In the genomic region with DNA sequence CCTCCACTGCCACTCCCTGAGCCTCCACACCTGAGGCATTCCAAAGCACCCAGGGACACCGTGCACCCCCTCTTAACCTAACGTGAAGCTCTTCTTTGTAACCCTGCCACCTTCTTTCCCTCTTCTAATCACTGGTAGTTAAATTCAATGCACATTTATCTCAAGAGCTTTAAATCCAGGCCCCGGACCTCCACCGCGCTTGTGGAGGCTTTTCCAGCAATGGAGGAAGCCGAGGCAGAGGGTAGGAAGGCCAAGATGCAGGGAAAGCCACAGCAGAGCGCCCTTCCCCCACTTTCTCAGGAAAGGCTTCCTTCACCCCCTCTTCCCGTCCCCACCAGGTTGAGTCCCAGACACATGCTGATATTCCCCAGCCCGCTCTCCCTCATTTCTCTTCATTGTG, we compare ENCODE assay signal across 16 cellular contexts. TPM values are rescaled to one million over a fixed set of nuclear protein-coding genes. Genes with fewer than 3 reads are reported as not detected.
DNase-seq lines count a peak whose midpoint lies in the region; ATAC-seq and TF ChIP-seq lines count a peak whose summit lies in the region.
"Had no signal": no experiment of that assay in that cellular context is flagged by ENCODE, and none has a peak within 500 bp of the region (broad histone marks: within the 10 kb centered on the region; RNA-seq: fewer than 3 reads in every experiment).

No MANE protein-coding gene starts in this region.

- H3K27me3 Mint-ChIP-seq in osteocyte (ENCODE audit: unreplicated experiment) = no peaks in the 10 kb centered on the region

- POLR2A ChIA-PET in IMR-90 (lab: Charles Lee; ENCODE audit: unreplicated experiment) = no interaction called here

- no peaks in the 10 kb centered on the region for H3K79me2 ChIP-seq in hepatocyte

- intact Hi-C loops in IMR-90 (cut with micrococcal nuclease) = loop anchor here (5.0 kb wide), 1 partner anchor 125 kb away; no protein-coding TSS in a partner anchor

- H4K8ac ChIP-seq in IMR-90 (ENCODE audit: low read depth in 2 of 2, low read length in 2 of 2) = peak overlapping the region in 1 of 2 experiments; percentile 55; a peak in 1 of 4 replicates

- no peak overlapping the region for H3K18ac ChIP-seq in IMR-90 (ENCODE audit: low read depth, low read length)

- H3K4me1 Mint-ChIP-seq in osteocyte (ENCODE audit: unreplicated experiment) = peaks cover 37% of the 10 kb centered on the region
- H3K4me1 Mint-ChIP-seq: activated CD4-positive, alpha-beta T cell treated with anti-CD3 and anti-CD28 coated beads, Interleukin-2, amount 10 ng/mL, durations not matched to agents 24 days and 14 days; memory B cell had no signal

- peak overlapping the region; percentile 73 for H3K27ac Mint-ChIP-seq in osteocyte (ENCODE audit: unreplicated experiment)
- H3K27ac Mint-ChIP-seq: activated CD4-positive, alpha-beta T cell treated with anti-CD3 and anti-CD28 coated beads, Interleukin-2, amount 10 ng/mL, durations not matched to agents 24 days and 14 days; activated naive CD8-positive, alpha-beta T cell; memory B cell had no signal

- peak overlapping the region; percentile 38 for H2AK5ac ChIP-seq in IMR-90 (ENCODE audit: low read depth, low read length)

- peak overlapping the region in 6 of 11 experiments; percentile 94 to 99 (median 97); a peak in 9 of 22 replicates for H3K4me2 ChIP-seq in BLaER1 treated with 17β-estradiol and CSF1 and Interleukin-3, amounts not matched to agents 10 nM and 100 nM
- no peak overlapping the region for H3K4me2 ChIP-seq in IMR-90 (ENCODE audit: low read depth, low read length)
- peak overlapping the region; percentile 99 for H3K4me2 ChIP-seq in hepatocyte

- peak overlapping the region; percentile 53 for H3K4ac ChIP-seq in IMR-90 (ENCODE audit: low read depth, low read length)

- H2BK20ac ChIP-seq in IMR-90 (ENCODE audit: low read depth, low read length) = no peak overlapping the region

- H3K27me3 ChIP-seq in BLaER1 treated with 17β-estradiol and CSF1 and Interleukin-3, amounts not matched to agents 10 nM and 100 nM = peaks cover 44 to 62% (median 54%) of the 10 kb centered on the region in 11 experiments
- peaks cover 42% of the 10 kb centered on the region for H3K27me3 ChIP-seq in IMR-90 (ENCODE audit: control insufficient read depth, insufficient read depth, low read length)
- peaks cover 48% of the 10 kb centered on the region for H3K27me3 ChIP-seq in hepatocyte

- no peak for TF ChIP-seq POLR2A in IMR-90 (IDR thresholded peaks at IDR 0.05; ENCODE audit: low read depth, low read length)

- no peaks in the 10 kb centered on the region for H3K9me3 ChIP-seq in BLaER1 treated with 17β-estradiol and CSF1 and Interleukin-3, amounts not matched to agents 10 nM and 100 nM (replicated peaks in 1 of 11)
- H3K9me3 ChIP-seq in IMR-90 (ENCODE audit: control insufficient read depth, insufficient read depth, low read length) (no peaks in the 10 kb centered on the region), hepatocyte (ENCODE audit: low read depth) (no peaks in the 10 kb centered on the region)
- H3K9me3 ChIP-seq: esophagus muscularis mucosa, SJSA1 had no signal

- H3K4me3 Mint-ChIP-seq in osteocyte (ENCODE audit: unreplicated experiment) = peak overlapping the region; percentile 66
- H3K4me3 Mint-ChIP-seq: activated CD4-positive, alpha-beta T cell treated with anti-CD3 and anti-CD28 coated beads, Interleukin-2, amount 10 ng/mL, durations not matched to agents 24 days and 14 days; activated naive CD8-positive, alpha-beta T cell; activated T-cell treated with anti-CD3 and anti-CD28 coated beads, Interleukin-2, amount 50 U/mL, for 4 hours; memory B cell had no signal

- TF ChIP-seq CTCF in IMR-90 (conservative IDR thresholded peaks at IDR 0.05; ENCODE audit: low read depth, low read length) = no peak
- no peak for TF ChIP-seq CTCF in hepatocyte (IDR thresholded peaks at IDR 0.05; ENCODE audit: poor library complexity)
- TF ChIP-seq CTCF in osteocyte (IDR thresholded peaks at IDR 0.05) = no peak

- H4K5ac ChIP-seq in IMR-90 (ENCODE audit: low read depth, low read length) = no peak overlapping the region

- no peaks in the 10 kb centered on the region for H3K9me3 Mint-ChIP-seq in osteocyte (ENCODE audit: unreplicated experiment)
- H3K9me3 Mint-ChIP-seq: activated CD4-positive, alpha-beta T cell treated with anti-CD3 and anti-CD28 coated beads, Interleukin-2, amount 10 ng/mL, durations not matched to agents 24 days and 14 days; activated T-cell treated with anti-CD3 and anti-CD28 coated beads, Interleukin-2, amount 50 U/mL, for 4 hours; memory B cell had no signal

- DNase-seq in IMR-90 (no peak), hepatocyte (ENCODE audit: low spot score) (no peak), osteocyte (ENCODE audit: extremely low spot score, unreplicated experiment) (peak; percentile 60), NCI-H2081 treated with DMSO at 0.1 percent for 48 hours (lab: John Stamatoyannopoulos, UW) (no peak), SW480 (ENCODE audit: low spot score) (no peak)
- no peak for DNase-seq in activated CD4-positive, alpha-beta T cell treated with anti-CD3 and anti-CD28 coated beads, Interleukin-2, amount 50 U/mL, for 48 hours
- DNase-seq: activated CD4-positive, alpha-beta T cell treated with anti-CD3 and anti-CD28 coated beads, Interleukin-2, amount 10 ng/mL, durations not matched to agents 24 days and 14 days; activated T-cell treated with anti-CD3 and anti-CD28 coated beads, Interleukin-2, amount 50 U/mL, for 4 hours; NCI-H1048; occipital lobe had no signal

- no peak overlapping the region for H3K4me3 ChIP-seq in BLaER1 treated with 17β-estradiol and CSF1 and Interleukin-3, amounts not matched to agents 10 nM and 100 nM
- H3K4me3 ChIP-seq in IMR-90 (ENCODE audit: insufficient read depth, low read depth, low read length) (no peak overlapping the region), hepatocyte (no peak overlapping the region)

- H4K91ac ChIP-seq in IMR-90 (ENCODE audit: insufficient read depth, low read depth, low read length) = peak overlapping the region; percentile 43; the same call in 1 of the 2 replicates

- H3K9me2 ChIP-seq in hepatocyte (replicated peaks; ENCODE audit: insufficient read depth) = no peaks in the 10 kb centered on the region

- TF ChIP-seq RAD21 in IMR-90 (IDR thresholded peaks at IDR 0.05; ENCODE audit: low read length) = no peak

- no peak overlapping the region for H3K23ac ChIP-seq in IMR-90 (ENCODE audit: low read depth, low read length)

- no peaks in the 10 kb centered on the region for H3K36me3 ChIP-seq in BLaER1 treated with 17β-estradiol and CSF1 and Interleukin-3, amounts not matched to agents 10 nM and 100 nM
- H3K36me3 ChIP-seq in IMR-90 (ENCODE audit: control insufficient read depth, insufficient read depth, low read length) = no peaks in the 10 kb centered on the region
- no peaks in the 10 kb centered on the region for H3K36me3 ChIP-seq in hepatocyte (replicated peaks; ENCODE audit: insufficient read depth, low read depth)
- H3K36me3 ChIP-seq: esophagus muscularis mucosa, SJSA1 had no signal

- in situ Hi-C loops in IMR-90 (cut with MboI; ENCODE audit: low sequenced_read_pairs) = no loop called here

- CTCF ChIA-PET in IMR-90 (lab: Yijun Ruan, JAX) = no interaction called here

- no peak overlapping the region for H3K9ac ChIP-seq in BLaER1 treated with 17β-estradiol and CSF1 and Interleukin-3, amounts not matched to agents 10 nM and 100 nM
- no peak overlapping the region for H3K9ac ChIP-seq in IMR-90 (ENCODE audit: low read depth, low read length)

- H3K27ac ChIP-seq in BLaER1 treated with 17β-estradiol and CSF1 and Interleukin-3, amounts not matched to agents 10 nM and 100 nM = no peak overlapping the region
- H3K27ac ChIP-seq in IMR-90 (ENCODE audit: insufficient read depth, low read length) (no peak overlapping the region), hepatocyte (no peak overlapping the region)
- H3K27ac ChIP-seq: SJSA1 had no signal

- 44% methylated on average over 2 of the region's 9 CpGs; no CpG with 5 or more reads in 1 of the 2 experiments for WGBS in IMR-90 (ENCODE audit: extremely low coverage in 2 of 2, insufficient read length in 1 of 2), 2 experiments
- 74% methylated on average over 9 of the region's 9 CpGs for WGBS in hepatocyte (ENCODE audit: low lambda C conversion rate, missing lambda C conversion rate)

- no peak overlapping the region for H2AK9ac ChIP-seq in IMR-90 (replicated peaks; ENCODE audit: low read depth, low read length, poor library complexity)

- H3K36me3 Mint-ChIP-seq in osteocyte (ENCODE audit: unreplicated experiment) = peaks cover 23% of the 10 kb centered on the region
- H3K36me3 Mint-ChIP-seq: activated naive CD8-positive, alpha-beta T cell; memory B cell had no signal

- peaks cover 4 to 31% of the 10 kb centered on the region in 2 experiments; a peak in 3 of 4 replicates for H3K79me1 ChIP-seq in IMR-90 (ENCODE audit: low read depth in 1 of 2, low read length in 2 of 2)

- peaks cover 9% of the 10 kb centered on the region for H3K9me1 ChIP-seq in IMR-90 (ENCODE audit: insufficient read depth, low read length)

- ATAC-seq in IMR-90 (ENCODE audit: low read depth) (no peak), HG02763 (IDR thresholded peaks at IDR 0.05; ENCODE audit: unreplicated experiment) (no peak)

- H2BK5ac ChIP-seq in IMR-90 (ENCODE audit: low read depth, low read length, poor library complexity, severe bottlenecking) = no peak overlapping the region

- H2BK120ac ChIP-seq in IMR-90 (ENCODE audit: low read depth, low read length) = no peak overlapping the region

- peaks cover 0 to 24% (median 8%) of the 10 kb centered on the region in 11 experiments; a peak in 6 of 22 replicates for H4K20me1 ChIP-seq in BLaER1 treated with 17β-estradiol and CSF1 and Interleukin-3, amounts not matched to agents 10 nM and 100 nM
- H4K20me1 ChIP-seq in IMR-90 (ENCODE audit: insufficient read depth, low read length) = peaks cover 18% of the 10 kb centered on the region; the same call in 1 of the 2 replicates
- H4K20me1 ChIP-seq in hepatocyte (ENCODE audit: insufficient read depth, poor library complexity, severe bottlenecking) = no peaks in the 10 kb centered on the region

- H3K14ac ChIP-seq in IMR-90 (replicated peaks; ENCODE audit: low read depth, low read length) = no peak overlapping the region

- H2BK15ac ChIP-seq in IMR-90 (ENCODE audit: low read depth, low read length) = no peak overlapping the region; the same call in 2 of the 3 replicates

- H3K4me1 ChIP-seq in BLaER1 treated with 17β-estradiol and CSF1 and Interleukin-3, amounts not matched to agents 10 nM and 100 nM = peaks cover 12 to 51% (median 36%) of the 10 kb centered on the region in 10 experiments
- H3K4me1 ChIP-seq in IMR-90 (ENCODE audit: control insufficient read depth, insufficient read depth, low read length) = peaks cover 10% of the 10 kb centered on the region
- peaks cover 12% of the 10 kb centered on the region for H3K4me1 ChIP-seq in hepatocyte (ENCODE audit: insufficient read depth)

- no TSS peak for BruUV-seq in IMR-90 (replicated peaks; lab: Mats Ljungman, UMichigan)

- dilution Hi-C loops in IMR-90 (cut with HindIII; ENCODE audit: low sequenced_read_pairs, unreplicated experiment) = no loop called here

- H2AFZ ChIP-seq in IMR-90 (replicated peaks; ENCODE audit: low read length, poor library complexity) = peak overlapping the region; percentile 94
- no peak overlapping the region for H2AFZ ChIP-seq in hepatocyte

- no peak overlapping the region for H3K56ac ChIP-seq in IMR-90 (ENCODE audit: extremely low read depth, insufficient read depth, low read length)

RNA-seq across cellular contexts. Expression of gene ITGA11, which starts 0.7 kb away (rescaled TPM):
- 2.5 and 4.1 TPM in 2 replicates for total RNA-seq in IMR-90 (2012; rRNA removed)
- polyA plus RNA-seq in IMR-90 (2012; rRNA removed) = 5.6 and 6.6 TPM in 2 replicates
- 3.0 and 5.8 TPM in 2 replicates for polyA plus RNA-seq in IMR-90 (2012; cell fraction: cytosol; rRNA removed)
- 6.2 and 6.6 TPM in 2 replicates for polyA plus RNA-seq in IMR-90 (2012; cell fraction: nucleus; rRNA removed; ENCODE audit: low replicate concordance)
- 4.7 and 9.7 TPM in 2 replicates for total RNA-seq in hepatocyte
- polyA plus RNA-seq in hepatocyte = 19.2 and 19.6 TPM in 2 replicates
- 1,149 and 1,161 TPM in 2 replicates for total RNA-seq in osteocyte

Comparison
In these comparisons a context has a peak if more than half of its experiments do, and no peak if none do; other contexts are left out.
1. RNA of gene ITGA11, which starts 0.7 kb away (total RNA-seq): 1,149 to 1,161 TPM in osteocyte; 4.7 to 9.7 TPM in hepatocyte and 2.5 to 4.1 TPM in IMR-90; every median in the first group is over 100 times any median in the second.